ENCODE assay signal across 1 cellular context in genomic region chr6:111483736-111484654, GRCh38.
A peak's percentile ranks its signal among the peaks of the same experiment; 100 is the strongest.
TF ChIP-seq lines count a peak whose summit lies in the region.

No MANE protein-coding gene starts in this region.

TF ChIP-seq in HepG2, 621 proteins besides CTCF, POLR2A, EP300 and RAD21 (continued from another document and continues in another):
- TF ChIP-seq CENPBD1 (CRISPR knock-in tag; IDR thresholded peaks at IDR 0.05; ENCODE audit: borderline replicate concordance, low read depth) (peak; percentile 91; the same call in 1 of the 2 replicates), ZNF691 (CRISPR knock-in tag; IDR thresholded peaks at IDR 0.05; ENCODE audit: borderline replicate concordance, low read depth) (no peak), ETV6 (CRISPR knock-in tag; conservative IDR thresholded peaks at IDR 0.05) (no peak), SPEN (CRISPR knock-in tag; IDR thresholded peaks at IDR 0.05; ENCODE audit: low read depth) (no peak; the same call in 1 of the 2 replicates), HDAC1 (CRISPR knock-in tag; IDR thresholded peaks at IDR 0.05) (peak; percentile 13; the same call in 1 of the 2 replicates), CSRNP2 (CRISPR knock-in tag; conservative IDR thresholded peaks at IDR 0.05; ENCODE audit: low read depth) (peak; percentile 18; the same call in 1 of the 2 replicates), MZF1 (CRISPR knock-in tag; IDR thresholded peaks at IDR 0.05; ENCODE audit: borderline replicate concordance) (peak; percentile 72; the same call in 1 of the 2 replicates), ZNF205 (CRISPR knock-in tag; IDR thresholded peaks at IDR 0.05) (peak; percentile 76), BRD4 (CRISPR knock-in tag; IDR thresholded peaks at IDR 0.05) (peak; percentile 93), ZNF430 (CRISPR knock-in tag; IDR thresholded peaks at IDR 0.05) (peak; percentile 73; the same call in 1 of the 2 replicates), CBX5 (CRISPR knock-in tag; IDR thresholded peaks at IDR 0.05; ENCODE audit: borderline replicate concordance) (peak; percentile 14; the same call in 1 of the 2 replicates), HBP1 (CRISPR knock-in tag; IDR thresholded peaks at IDR 0.05; ENCODE audit: low read depth) (peak; percentile 78; the same call in 1 of the 2 replicates), ZBTB37 (CRISPR knock-in tag; IDR thresholded peaks at IDR 0.05) (peak; percentile 63; the same call in 1 of the 2 replicates), STAG1 (CRISPR knock-in tag; IDR thresholded peaks at IDR 0.05) (0 out of 2 replicates have a peak, but pooled peaks have one; percentile 11), ZNF44 (CRISPR knock-in tag; IDR thresholded peaks at IDR 0.05) (no peak; the same call in 1 of the 2 replicates), ZBTB43 (CRISPR knock-in tag; conservative IDR thresholded peaks at IDR 0.05) (peak; percentile 59; the same call in 1 of the 2 replicates), ZNF577 (CRISPR knock-in tag; IDR thresholded peaks at IDR 0.05; ENCODE audit: borderline replicate concordance, low read depth) (no peak), NFKB2 (CRISPR knock-in tag; IDR thresholded peaks at IDR 0.05; ENCODE audit: borderline replicate concordance) (peak; percentile 96; the same call in 1 of the 2 replicates), TBL1XR1 (IDR thresholded peaks at IDR 0.05; ENCODE audit: borderline replicate concordance, low read length, partially characterized antibody) (no peak), TCF7L2 (IDR thresholded peaks at IDR 0.05; ENCODE audit: low read depth, low read length) (no peak), FLYWCH1 (CRISPR knock-in tag; IDR thresholded peaks at IDR 0.05) (no peak), ATF7 (IDR thresholded peaks at IDR 0.05) (no peak), ATF7 (CRISPR knock-in tag; IDR thresholded peaks at IDR 0.05) (no peak), TEF (CRISPR knock-in tag; IDR thresholded peaks at IDR 0.05) (no peak), GMEB2 (CRISPR knock-in tag; IDR thresholded peaks at IDR 0.05; ENCODE audit: low read depth) (no peak; the same call in 1 of the 2 replicates), ZMYM2 (CRISPR knock-in tag; IDR thresholded peaks at IDR 0.05) (peak; percentile 87), ZBTB44 (CRISPR knock-in tag; IDR thresholded peaks at IDR 0.05) (0 out of 2 replicates have a peak, but pooled peaks have one; percentile 26), ZNF749 (CRISPR knock-in tag; IDR thresholded peaks at IDR 0.05; ENCODE audit: borderline replicate concordance) (peak; percentile 78; the same call in 1 of the 2 replicates), MEF2D (CRISPR knock-in tag; IDR thresholded peaks at IDR 0.05) (0 out of 2 replicates have a peak, but pooled peaks have one; percentile 47), MAFF (IDR thresholded peaks at IDR 0.05; ENCODE audit: low read depth, low read length) (no peak), HOXA3 (CRISPR knock-in tag; IDR thresholded peaks at IDR 0.05) (peak; percentile 45; the same call in 1 of the 2 replicates), ZNF790 (CRISPR knock-in tag; IDR thresholded peaks at IDR 0.05; ENCODE audit: borderline replicate concordance) (peak; percentile 86), XBP1 (CRISPR knock-in tag; IDR thresholded peaks at IDR 0.05) (no peak), THAP7 (CRISPR knock-in tag; IDR thresholded peaks at IDR 0.05) (peak; percentile 70; the same call in 1 of the 2 replicates), ZFP37 (CRISPR knock-in tag; IDR thresholded peaks at IDR 0.05; ENCODE audit: borderline replicate concordance) (peak; percentile 79; the same call in 1 of the 2 replicates), ZIK1 (CRISPR knock-in tag; IDR thresholded peaks at IDR 0.05; ENCODE audit: borderline replicate concordance, low read depth) (peak; percentile 47; the same call in 1 of the 2 replicates), GATA4 (IDR thresholded peaks at IDR 0.05; ENCODE audit: borderline replicate concordance, low read depth) (peak; percentile 78), ZNF558 (CRISPR knock-in tag; IDR thresholded peaks at IDR 0.05; ENCODE audit: borderline replicate concordance) (no peak; the same call in 1 of the 2 replicates), FOSL1 (CRISPR knock-in tag; IDR thresholded peaks at IDR 0.05; ENCODE audit: borderline replicate concordance) (peak; percentile 9; the same call in 1 of the 2 replicates), RBM39 (IDR thresholded peaks at IDR 0.05; ENCODE audit: low read depth, low read length, poor library complexity, severe bottlenecking) (no peak), DMTF1 (CRISPR knock-in tag; IDR thresholded peaks at IDR 0.05) (no peak), RFXAP (CRISPR knock-in tag; IDR thresholded peaks at IDR 0.05; ENCODE audit: borderline replicate concordance) (peak; percentile 87), ZNF589 (CRISPR knock-in tag; conservative IDR thresholded peaks at IDR 0.05) (peak; percentile 74)
